Comparison of ENCODE assay signal across 12 cellular contexts in the genomic region with DNA sequence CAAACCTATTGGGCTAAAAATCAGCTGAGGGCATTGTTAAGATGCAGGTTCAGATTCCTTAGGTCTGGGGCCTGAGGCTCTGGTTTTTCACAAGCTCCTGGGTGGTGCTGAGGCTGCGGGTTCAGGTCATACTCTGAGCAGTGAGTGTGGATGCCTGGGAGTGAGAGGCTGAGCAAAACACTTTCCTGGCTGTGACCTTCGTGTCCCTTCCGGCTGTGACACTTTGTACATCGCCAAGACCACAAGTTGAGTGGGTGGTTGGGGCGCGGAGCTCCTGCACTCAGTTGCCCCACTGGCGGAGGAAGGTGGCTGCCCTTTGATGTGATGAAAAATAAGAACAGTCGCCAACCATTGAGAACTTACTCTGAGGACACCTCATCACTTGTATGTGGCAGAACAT. TPM values are rescaled to one million over a fixed set of nuclear protein-coding genes. Genes with fewer than 3 reads are reported as not detected.
DNase-seq lines count a peak whose midpoint lies in the region; ATAC-seq, FAIRE-seq and TF ChIP-seq lines count a peak whose summit lies in the region.
"Had no signal": no experiment of that assay in that cellular context is flagged by ENCODE, and none has a peak within 500 bp of the region (broad histone marks: within the 10 kb centered on the region; RNA-seq: fewer than 3 reads in every experiment).

No MANE protein-coding gene starts in this region.

- H3K27ac Mint-ChIP-seq in central memory CD8-positive, alpha-beta T cell (ENCODE audit: low read depth), result peak overlapping the region; percentile 96

- H3K27ac ChIP-seq in A549, result peak overlapping the region; percentile 95 to 99

- TF ChIP-seq CTCF in A549 (IDR thresholded peaks at IDR 0.05), result no peak

- ATAC-seq in A549, result no peak
- ATAC-seq in central memory CD8-positive, alpha-beta T cell (replicated peaks; ENCODE audit: extremely low read depth, poor library complexity, severe bottlenecking), result peak; percentile 30
- ATAC-seq: PC-3 had no signal

- peaks cover 19% of the 10 kb centered on the region for H3K36me3 Mint-ChIP-seq in central memory CD8-positive, alpha-beta T cell (ENCODE audit: insufficient read depth)

- POLR2A ChIA-PET in A549 (lab: Yijun Ruan, JAX), result interaction anchor here (0.6 to 9.7 kb wide), 3 partner anchors 11 to 68 kb away, joined by 3 to 64 read pairs (median 5); no protein-coding TSS in a partner anchor

- no peaks in the 10 kb centered on the region for H3K9me3 Mint-ChIP-seq in central memory CD8-positive, alpha-beta T cell
- H3K9me3 Mint-ChIP-seq: HFFc6 had no signal

- no peak for TF ChIP-seq EP300 in A549 (IDR thresholded peaks at IDR 0.05)

- intact Hi-C loops in posterior vena cava (cut with DNase I), result no loop called here

- no peaks in the 10 kb centered on the region for H3K27me3 Mint-ChIP-seq in central memory CD8-positive, alpha-beta T cell

- DNase-seq in A549 (ENCODE audit: low read depth in 1 of 2, low spot score in 1 of 2) (no peak), posterior vena cava (ENCODE audit: low spot score) (peak; percentile 40), NCI-H2171 treated with DMSO at 0.1 percent for 48 hours (lab: John Stamatoyannopoulos, UW) (no peak), HK-2 (ENCODE audit: unreplicated experiment) (no peak), NCI-H446 (lab: John Stamatoyannopoulos, UW) (no peak), DMS79 treated with DMSO at 0.1 percent for 48 hours (lab: John Stamatoyannopoulos, UW) (no peak)
- DNase-seq in activated CD4-positive, alpha-beta T cell treated with anti-CD3 and anti-CD28 coated beads for 48 hours, result peak; percentile 86
- DNase-seq in central memory CD8-positive, alpha-beta T cell (ENCODE audit: low spot score in 2 of 2), result peak in 1 of 2 donors; percentile 51
- DNase-seq: HFFc6, PC-3 had no signal

- peaks cover 79% of the 10 kb centered on the region for H3K4me1 ChIP-seq in A549

- FAIRE-seq in A549 (lab: Jason Lieb, UNC), result no peak
- FAIRE-seq: GM12892 had no signal

- no peak for TF ChIP-seq RAD21 in A549 (conservative IDR thresholded peaks at IDR 0.05 in 1 of 2, IDR thresholded peaks at IDR 0.05 in 1 of 2)

- whole genome bisulfite sequencing in A549 (ENCODE audit: missing lambda C conversion rate), result 93% methylated on average over 8 of the region's 8 CpGs

- H3K9me3 ChIP-seq in A549, result no peaks in the 10 kb centered on the region

- H3K4me3 Mint-ChIP-seq in central memory CD8-positive, alpha-beta T cell, result peak overlapping the region; percentile 71
- H3K4me3 Mint-ChIP-seq: HFFc6 had no signal

- CTCF ChIA-PET in A549 (lab: Yijun Ruan, JAX), result interaction anchor here (0.7 to 36.6 kb wide), 13 partner anchors 13 to 237 kb away, joined by 3 to 1144 read pairs (median 8); a partner anchor contains a TSS

- H3K4me2 ChIP-seq in A549, result no peak overlapping the region

- peaks cover 66% of the 10 kb centered on the region for H3K4me1 Mint-ChIP-seq in central memory CD8-positive, alpha-beta T cell

- no peak for TF ChIP-seq POLR2A in A549 (IDR thresholded peaks at IDR 0.05; ENCODE audit: low read length)

- H3K4me3 ChIP-seq in A549, result no peak overlapping the region

TF ChIP-seq in A549, 52 proteins besides CTCF, POLR2A, EP300 and RAD21:
- no peak for TF ChIP-seq RCOR1 (IDR thresholded peaks at IDR 0.05; ENCODE audit: low read depth, low read length)

RNA-seq across cellular contexts. Expression of a gene that starts 24.8 kb away (rescaled TPM):
- polyA plus RNA-seq in A549 (2011; rRNA removed) (1.4 and 1.9 TPM in 2 replicates), A549 (2017; fragmentation: RNase III; extraction: RNeasy Plus Mini Kit Qiagen cat#74134 plus additional on column Dnase treatment) (0.72 to 0.84 TPM (median 0.76 TPM) in 3 replicates)
- polyA plus RNA-seq in A549 (2012; cell fraction: cytosol; rRNA removed), result 0.79 and 1.5 TPM in 2 replicates
- 3.0 and 3.2 TPM in 2 replicates for polyA plus RNA-seq in A549 (2012; cell fraction: nucleus; rRNA removed)
- polyA minus RNA-seq in A549 (2011; rRNA and poly(A)+ RNA removed), result 1.7 and 3.3 TPM in 2 replicates
- under 1 TPM; 0.46 to 0.62 TPM for total RNA-seq in posterior vena cava
- total RNA-seq: HFFc6, myocyte, PC-3 had no signal

RNA-seq across cellular contexts. Expression of a gene that starts 39.0 kb away (rescaled TPM):
- polyA plus RNA-seq in A549 (2011; rRNA removed), result 24.2 and 45.9 TPM in 2 replicates
- 18.0 and 30.2 TPM in 2 replicates for polyA plus RNA-seq in A549 (2012; cell fraction: cytosol; rRNA removed)
- polyA plus RNA-seq in A549 (2012; cell fraction: nucleus; rRNA removed), result 83.8 and 125 TPM in 2 replicates
- 61.6 to 75.9 TPM (median 73.5 TPM) in 3 replicates for polyA plus RNA-seq in A549 (2017; fragmentation: RNase III; extraction: RNeasy Plus Mini Kit Qiagen cat#74134 plus additional on column Dnase treatment)
- 62.8 and 79.7 TPM in 2 replicates for polyA minus RNA-seq in A549 (2011; rRNA and poly(A)+ RNA removed)
- under 1 TPM; 0.14 to 0.38 TPM for total RNA-seq in posterior vena cava
- total RNA-seq: myocyte had no signal

Comparison
In these comparisons a context has a peak if more than half of its experiments do, and no peak if none do; other contexts are left out.
1. DNase-seq: peak in activated CD4-positive, alpha-beta T cell treated with anti-CD3 and anti-CD28 coated beads for 48 hours (single experiment) and posterior vena cava (single experiment); none in A549 (0 of 2), NCI-H2171 treated with DMSO at 0.1 percent for 48 hours (single experiment), HK-2 (single experiment), NCI-H446 (0 of 2) and DMS79 treated with DMSO at 0.1 percent for 48 hours (single experiment).